In the genomic region with DNA sequence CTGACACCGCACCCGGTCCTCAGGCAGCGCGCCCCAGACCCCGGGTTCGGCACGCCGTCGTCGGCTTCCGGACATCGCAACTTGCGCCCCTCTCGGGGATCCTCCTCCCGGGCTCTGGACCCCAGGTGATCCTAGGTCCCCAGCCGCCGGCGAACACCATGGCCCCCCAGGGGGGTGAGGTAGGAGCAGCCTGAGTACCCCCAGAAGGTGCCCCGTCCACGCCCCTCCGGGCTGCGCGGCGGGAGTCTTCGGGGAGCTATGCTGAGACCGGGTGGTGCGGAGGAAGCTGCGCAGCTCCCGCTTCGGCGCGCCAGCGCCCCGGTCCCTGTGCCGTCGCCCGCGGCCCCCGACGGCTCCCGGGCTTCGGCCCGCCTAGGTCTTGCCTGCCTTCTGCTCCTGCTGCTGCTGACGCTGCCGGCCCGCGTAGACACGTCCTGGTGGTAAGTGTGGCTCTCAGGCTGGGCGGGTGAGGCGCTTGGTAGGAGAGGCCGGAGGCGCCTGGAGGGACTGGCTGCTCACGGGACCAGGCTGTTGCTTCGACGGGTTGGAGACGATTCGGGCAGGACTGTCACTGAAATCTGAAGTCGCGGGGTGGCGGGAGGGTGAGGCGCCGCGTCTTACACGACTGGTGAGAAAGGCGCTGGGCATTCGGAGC, we compare ENCODE assay signal across 8 cellular contexts. TPM values are rescaled to one million over a fixed set of nuclear protein-coding genes. Genes with fewer than 3 reads are reported as not detected.
DNase-seq lines count a peak whose midpoint lies in the region; ATAC-seq, FAIRE-seq and TF ChIP-seq lines count a peak whose summit lies in the region.

No MANE protein-coding gene starts in this region.

- H3K9me3 ChIP-seq in NT2/D1 (ENCODE audit: insufficient read depth, low read length) (no peaks in the 10 kb centered on the region), lower lobe of right lung (no peaks in the 10 kb centered on the region), tibial artery (no peaks in the 10 kb centered on the region)

- no peak for TF ChIP-seq POLR2A in GM12891 (IDR thresholded peaks at IDR 0.05; ENCODE audit: low read depth, low read length)

- H3K27me3 ChIP-seq in NT2/D1 (ENCODE audit: insufficient read depth, insufficient read length) = peaks cover 75% of the 10 kb centered on the region
- peaks cover 20% of the 10 kb centered on the region for H3K27me3 ChIP-seq in lower lobe of right lung (ENCODE audit: low read depth)
- H3K27me3 ChIP-seq in tibial artery = peaks cover 0 to 35% of the 10 kb centered on the region in 2 donors

- ATAC-seq in lower lobe of right lung (peak; percentile 37 to 50), HG03571 (IDR thresholded peaks at IDR 0.05; ENCODE audit: unreplicated experiment) (no peak)

- H3K4me3 ChIP-seq in NT2/D1 (ENCODE audit: insufficient read length, low read depth) = peak overlapping the region; percentile 75
- peak overlapping the region; percentile 50 to 59 for H3K4me3 ChIP-seq in cardiac fibroblast (replicated peaks in 1 of 2; ENCODE audit: low read depth in 2 of 2, low read length in 2 of 2)
- H3K4me3 ChIP-seq in lower lobe of right lung = peak overlapping the region; percentile 59
- H3K4me3 ChIP-seq in tibial artery = peak overlapping the region; percentile 40 to 64

- DNase-seq in GM12891 (ENCODE audit: insufficient read length, low spot score) (peak; percentile 46), NT2/D1 (ENCODE audit: low read depth, low spot score) (no peak), cardiac fibroblast (ENCODE audit: low read depth in 2 of 2) (no peak), lower lobe of right lung (peak; percentile 53), tibial artery (no peak), GM19240 (ENCODE audit: insufficient read length, low spot score) (no peak), mesenteric fat pad (ENCODE audit: low spot score) (no peak)

- intact Hi-C loops in lower lobe of right lung (cut with DNase I) (no loop called here), tibial artery (cut with DNase I; ENCODE audit: low total_unique reads) (no loop called here)

- FAIRE-seq in GM12891 (lab: Jason Lieb, UNC) = no peak

- H3K36me3 ChIP-seq in NT2/D1 (ENCODE audit: insufficient read depth, insufficient read length, low read length) (no peaks in the 10 kb centered on the region), lower lobe of right lung (no peaks in the 10 kb centered on the region), tibial artery (no peaks in the 10 kb centered on the region)

- TF ChIP-seq CTCF in cardiac fibroblast (IDR thresholded peaks at IDR 0.05; ENCODE audit: low read depth, low read length) = no peak
- TF ChIP-seq CTCF in lower lobe of right lung (IDR thresholded peaks at IDR 0.05) = no peak
- TF ChIP-seq CTCF in tibial artery (IDR thresholded peaks at IDR 0.05) = no peak

- H3K27ac ChIP-seq in lower lobe of right lung (no peak overlapping the region), tibial artery (no peak overlapping the region)

- H3K4me1 ChIP-seq in NT2/D1 (ENCODE audit: insufficient read depth, insufficient read length) (peaks cover 17% of the 10 kb centered on the region), lower lobe of right lung (peaks cover 25% of the 10 kb centered on the region), tibial artery (peaks cover 0 to 20% (median 17%) of the 10 kb centered on the region in 4 donors)

- peak overlapping the region; percentile 72 for H3K9ac ChIP-seq in NT2/D1 (ENCODE audit: insufficient read length, low read depth)

TF ChIP-seq in GM12891, 5 proteins besides CTCF, POLR2A, EP300 and RAD21:
- no peak for TF ChIP-seq SPI1 (IDR thresholded peaks at IDR 0.05; ENCODE audit: low read depth, low read length)
- TF ChIP-seq POLR2AphosphoS5 (IDR thresholded peaks at IDR 0.05; ENCODE audit: low read depth, low read length) = no peak
- no peak for TF ChIP-seq TAF1 (IDR thresholded peaks at IDR 0.05; ENCODE audit: low read depth, low read length)
- no peak for TF ChIP-seq POU2F2 (IDR thresholded peaks at IDR 0.05; ENCODE audit: low read depth, low read length)
- no peak for TF ChIP-seq PAX5 (IDR thresholded peaks at IDR 0.05; ENCODE audit: insufficient read depth, low read length, severe bottlenecking)

RNA-seq across cellular contexts. Expression of gene WNT2B, which starts 0.4 kb away (rescaled TPM):
- polyA plus RNA-seq in GM12891 (2012; ENCODE audit: low read depth, missing spikeins) = 0.15 TPM
- total RNA-seq in lower lobe of right lung (11.8 TPM), mesenteric fat pad (3.9 TPM)

Comparison
In these comparisons a context has a peak if more than half of its experiments do, and no peak if none do; other contexts are left out.
1. DNase-seq: peak in GM12891 (single experiment) and lower lobe of right lung (single experiment); none in NT2/D1 (single experiment), cardiac fibroblast (0 of 2), tibial artery (0 of 2), GM19240 (single experiment) and mesenteric fat pad (single experiment).
2. Peak in every context shown above with its lines, with median percentiles within 50 percentile points of each other: H3K4me3 ChIP-seq.